16 cellular contexts compared by ENCODE assay signal in the genomic region with DNA sequence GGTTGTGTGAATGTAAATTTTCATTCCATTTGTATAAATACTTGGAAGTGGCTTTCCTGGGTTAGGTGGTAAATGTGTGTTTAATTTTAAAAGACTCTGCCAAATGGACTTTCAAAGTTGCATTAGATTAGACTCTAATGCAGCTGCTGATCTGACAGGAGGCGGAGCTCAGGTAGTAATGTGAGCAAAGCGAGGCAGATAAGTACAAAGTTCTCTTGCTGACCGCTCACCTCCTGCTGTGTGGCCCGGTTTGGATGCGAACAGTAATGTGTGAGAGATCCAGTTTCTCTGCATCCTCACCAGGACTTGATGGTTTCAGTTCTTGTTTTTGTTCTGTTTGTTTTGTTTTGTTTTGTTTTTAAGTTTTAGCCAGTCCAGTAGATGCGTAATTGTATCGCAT. TPM values are rescaled to one million over a fixed set of nuclear protein-coding genes. Genes with fewer than 3 reads are reported as not detected.
A peak's percentile ranks its signal among the peaks of the same experiment; 100 is the strongest.
DNase-seq lines count a peak whose midpoint lies in the region; TF ChIP-seq lines count a peak whose summit lies in the region.
"Had no signal": no experiment of that assay in that cellular context is flagged by ENCODE, and none has a peak within 500 bp of the region (broad histone marks: within the 10 kb centered on the region; RNA-seq: fewer than 3 reads in every experiment).

No MANE protein-coding gene starts in this region.

- H3K4me1 ChIP-seq in endodermal cell (ENCODE audit: control insufficient read depth, insufficient read depth, low read length) (no peaks in the 10 kb centered on the region), mesodermal cell (ENCODE audit: control insufficient read depth, insufficient read depth, low read length, poor library complexity, severe bottlenecking) (no peaks in the 10 kb centered on the region)
- H3K4me1 ChIP-seq: A549, Caco-2 had no signal

- H3K27me3 Mint-ChIP-seq in endodermal cell (ENCODE audit: insufficient read depth), result no peaks in the 10 kb centered on the region
- H3K27me3 Mint-ChIP-seq: CD4-positive, alpha-beta T cell; IgD-negative memory B cell had no signal

- H3K9ac ChIP-seq in endodermal cell (ENCODE audit: extremely low read depth, low read length, poor library complexity, severe bottlenecking), result no peak overlapping the region

- H3K27ac Mint-ChIP-seq in endodermal cell, result no peak overlapping the region
- H3K27ac Mint-ChIP-seq: CD4-positive, alpha-beta T cell; H9; IgD-negative memory B cell had no signal

- peak; percentile 21 for DNase-seq in Daoy (ENCODE audit: low read depth)
- DNase-seq in endodermal cell, result no peak
- DNase-seq in NCI-H146 (lab: John Stamatoyannopoulos, UW), result no peak
- DNase-seq in posterior vena cava (ENCODE audit: low spot score), result no peak
- DNase-seq in HuH-7.5 (ENCODE audit: low spot score), result no peak
- DNase-seq: AML-193; Caco-2; CD4-positive, alpha-beta T cell; GF-D8; H9 had no signal

- no peaks in the 10 kb centered on the region for H3K4me1 Mint-ChIP-seq in endodermal cell
- H3K4me1 Mint-ChIP-seq: IgD-negative memory B cell had no signal

- H3K27ac ChIP-seq in KOPT-K1 (ENCODE audit: low read depth, low read length, poor library complexity, severe bottlenecking) (peak overlapping the region; percentile 38), endodermal cell (ENCODE audit: low read depth, low read length) (no peak overlapping the region), mesodermal cell (ENCODE audit: low read depth, low read length, severe bottlenecking) (no peak overlapping the region)
- H3K27ac ChIP-seq: 22Rv1, A549, C4-2B had no signal

- H3K4me3 ChIP-seq in endodermal cell (ENCODE audit: low read length) (peak overlapping the region; percentile 75), mesodermal cell (ENCODE audit: extremely low read depth, insufficient read depth, low read length, poor library complexity, severe bottlenecking) (peak overlapping the region; percentile 22)
- H3K4me3 ChIP-seq: A549 had no signal

- H3K36me3 Mint-ChIP-seq in endodermal cell (ENCODE audit: low read depth), result peaks cover 1% of the 10 kb centered on the region
- H3K36me3 Mint-ChIP-seq: IgD-negative memory B cell had no signal

- peaks cover 38% of the 10 kb centered on the region for H3K9me3 Mint-ChIP-seq in endodermal cell
- H3K9me3 Mint-ChIP-seq: CD4-positive, alpha-beta T cell had no signal

- intact Hi-C loops in posterior vena cava (cut with DNase I), result loop anchor here in 1 of 2 donors (5.0 kb wide), 1 partner anchor 150 kb away; no protein-coding TSS in a partner anchor

- no peaks in the 10 kb centered on the region for H3K27me3 ChIP-seq in endodermal cell (ENCODE audit: control insufficient read depth, insufficient read depth, low read length, poor library complexity, severe bottlenecking)

- no peak overlapping the region for H3K4me3 Mint-ChIP-seq in endodermal cell
- H3K4me3 Mint-ChIP-seq: CD4-positive, alpha-beta T cell; H9; IgD-negative memory B cell had no signal

- H3K9me3 ChIP-seq in KOPT-K1 (ENCODE audit: insufficient read depth, low read length, poor library complexity, severe bottlenecking) (peaks cover 16% of the 10 kb centered on the region), endodermal cell (ENCODE audit: control insufficient read depth, low read length) (peaks cover 11% of the 10 kb centered on the region), mesodermal cell (ENCODE audit: control insufficient read depth, low read length) (peaks cover 7% of the 10 kb centered on the region)

- 60 to 68% methylated on average over 4 to 7 of the region's 7 CpGs for WGBS in endodermal cell (ENCODE audit: insufficient coverage in 1 of 2, insufficient read length in 1 of 2), 2 experiments
- WGBS in mesodermal cell (ENCODE audit: insufficient coverage in 2 of 2), 2 experiments, result 63 to 71% methylated on average over 5 of the region's 7 CpGs

- H3K36me3 ChIP-seq in KOPT-K1 (ENCODE audit: insufficient read depth, low read length) (no peaks in the 10 kb centered on the region), endodermal cell (ENCODE audit: control insufficient read depth, insufficient read depth, low read length) (no peaks in the 10 kb centered on the region), mesodermal cell (ENCODE audit: control insufficient read depth, insufficient read depth, low read length) (no peaks in the 10 kb centered on the region)

- TF ChIP-seq CTCF in endodermal cell (conservative IDR thresholded peaks at IDR 0.05), result no peak

RNA-seq across cellular contexts. Expression of gene GABRA5, which starts 34.9 kb away (rescaled TPM):
- 0.97 and 5.9 TPM in 2 replicates for total RNA-seq in Daoy (2014; rRNA removed; shearing (Covaris generic))
- total RNA-seq in endodermal cell (1 to 10 TPM; 3.8 to 4.4 TPM), posterior vena cava (not detected)
- 2.8 TPM for polyA plus RNA-seq in endodermal cell (2013, experiment 1 of 2)
- polyA plus RNA-seq in endodermal cell (2013, experiment 2 of 2), result 2.9 TPM
- polyA plus RNA-seq in mesodermal cell (2013, experiment 1 of 2), result 1.7 TPM
- 1.8 TPM for polyA plus RNA-seq in mesodermal cell (2013, experiment 2 of 2)
- total RNA-seq: Caco-2; CD4-positive, alpha-beta T cell had no signal
- polyA plus RNA-seq: IgD-negative memory B cell had no signal

RNA-seq across cellular contexts. Expression of gene GABRB3, which starts 59.1 kb away (rescaled TPM):
- total RNA-seq in Daoy (2014; rRNA removed; shearing (Covaris generic)), result 3.3 and 6.6 TPM in 2 replicates
- 100 to 1,000 TPM in 1 of 2 donors, 10 to 100 TPM in 1; 81.8 to 122 TPM for total RNA-seq in endodermal cell
- polyA plus RNA-seq in endodermal cell (2013, experiment 1 of 2), result 30.2 TPM
- polyA plus RNA-seq in endodermal cell (2013, experiment 2 of 2), result 30.3 TPM
- polyA plus RNA-seq in mesodermal cell (2013, experiment 1 of 2), result 8.7 TPM
- 6.1 TPM for polyA plus RNA-seq in mesodermal cell (2013, experiment 2 of 2)
- 1 to 10 TPM; 1.6 to 1.9 TPM for total RNA-seq in posterior vena cava
- total RNA-seq: Caco-2; CD4-positive, alpha-beta T cell had no signal
- polyA plus RNA-seq: IgD-negative memory B cell had no signal

Comparison
In these comparisons a context has a peak if more than half of its experiments do, and no peak if none do; other contexts are left out.
1. RNA of gene GABRB3, which starts 59.1 kb away (total RNA-seq): 81.8 to 122 TPM in endodermal cell; 3.3 to 6.6 TPM in Daoy and 1.6 to 1.9 TPM in posterior vena cava; every median in the first group is over 10 times any median in the second.